Comparison of ENCODE assay signal across 7 cellular contexts in the genomic region with DNA sequence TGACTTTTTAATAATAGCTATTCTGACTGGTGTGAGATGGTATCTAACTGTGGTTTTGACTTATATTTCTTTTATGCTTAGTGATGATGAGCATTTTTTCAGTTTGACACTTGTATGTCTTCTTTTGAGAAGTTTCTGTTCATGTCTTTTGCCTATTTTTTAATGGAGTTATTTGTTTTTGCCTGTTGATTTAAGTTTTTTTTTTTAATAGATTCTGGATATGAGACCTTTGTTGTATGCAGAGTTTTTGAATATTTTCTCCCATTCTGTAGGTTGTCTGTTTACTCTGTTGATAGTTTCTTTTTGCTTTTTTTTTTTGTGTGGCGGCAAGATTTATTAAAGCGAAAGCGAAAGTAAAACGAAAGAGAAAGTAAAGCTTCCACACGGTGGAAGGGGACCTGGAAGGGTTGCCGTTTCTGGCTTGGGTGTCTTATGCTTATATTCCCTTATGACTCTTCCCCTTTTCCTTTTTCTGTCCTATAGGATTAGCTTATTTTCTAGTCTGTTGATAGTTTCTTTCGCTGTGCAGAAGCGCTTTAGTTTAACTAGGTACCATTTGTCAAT.
A peak's percentile ranks its signal among the peaks of the same experiment; 100 is the strongest.
DNase-seq lines count a peak whose midpoint lies in the region; ATAC-seq, FAIRE-seq and TF ChIP-seq lines count a peak whose summit lies in the region.

No MANE protein-coding gene starts in this region.

- no peaks in the 10 kb centered on the region for H4K20me1 ChIP-seq in OCI-LY3 (ENCODE audit: insufficient read depth, low read length)

- H3K9ac ChIP-seq in OCI-LY3 (ENCODE audit: low read length) = peak overlapping the region; percentile 65

- TF ChIP-seq POLR2A in GM12892 (IDR thresholded peaks at IDR 0.05; ENCODE audit: low read depth, low read length) = no peak

- peak overlapping the region; percentile 72 for H3K4me2 ChIP-seq in OCI-LY3 (ENCODE audit: low read length)

- H3K4me3 ChIP-seq in GM12875 (ENCODE audit: low read depth, low read length) (peak overlapping the region; percentile 15), OCI-LY3 (ENCODE audit: low read length) (peak overlapping the region; percentile 81), coronary artery (peak overlapping the region; percentile 30)

- H3K9me3 ChIP-seq in OCI-LY3 (ENCODE audit: insufficient read depth, low read length) = no peaks in the 10 kb centered on the region

- no peak for TF ChIP-seq CTCF in GM12875 (IDR thresholded peaks at IDR 0.05; ENCODE audit: borderline replicate concordance, insufficient read depth, low read depth, low read length)
- TF ChIP-seq CTCF in OCI-LY3 (IDR thresholded peaks at IDR 0.05; ENCODE audit: low read depth, low read length) = no peak
- no peak for TF ChIP-seq CTCF in coronary artery (IDR thresholded peaks at IDR 0.05)
- TF ChIP-seq CTCF in omental fat pad (IDR thresholded peaks at IDR 0.05) = no peak

- peak overlapping the region; percentile 98 for H2AFZ ChIP-seq in OCI-LY3 (ENCODE audit: low read depth, low read length)

- FAIRE-seq in GM12892 (lab: Jason Lieb, UNC) = no peak

- H3K27ac ChIP-seq in OCI-LY3 (ENCODE audit: low read length) (no peak overlapping the region), coronary artery (no peak overlapping the region)

- no peak for ATAC-seq in omental fat pad (ENCODE audit: low FRiP score)

- no peak for DNase-seq in coronary artery (ENCODE audit: low spot score)
- peak; percentile 12 for DNase-seq in renal cortical epithelial cell (ENCODE audit: low read depth)
- no peak for DNase-seq in omental fat pad (ENCODE audit: low spot score)
- no peak for DNase-seq in GM12892 (ENCODE audit: insufficient read length)
- no peak for DNase-seq in GDM1 (lab: John Stamatoyannopoulos, UW)

- no peaks in the 10 kb centered on the region for H3K79me2 ChIP-seq in OCI-LY3 (ENCODE audit: low read length)

- no peaks in the 10 kb centered on the region for H3K36me3 ChIP-seq in OCI-LY3 (replicated peaks; ENCODE audit: low read depth, low read length)

- H3K4me1 ChIP-seq in OCI-LY3 (ENCODE audit: low read length) = peaks cover 12% of the 10 kb centered on the region

- H3K27me3 ChIP-seq in OCI-LY3 (ENCODE audit: low read depth, low read length) = no peaks in the 10 kb centered on the region

Comparison
In these comparisons a context has a peak if more than half of its experiments do, and no peak if none do; other contexts are left out.
1. H3K4me3 ChIP-seq: peak in every context shown above with its lines; median percentile 81 in OCI-LY3; 30 in coronary artery; 15 in GM12875.